Comparison of ENCODE assay signal across 8 cellular contexts in the genomic region with DNA sequence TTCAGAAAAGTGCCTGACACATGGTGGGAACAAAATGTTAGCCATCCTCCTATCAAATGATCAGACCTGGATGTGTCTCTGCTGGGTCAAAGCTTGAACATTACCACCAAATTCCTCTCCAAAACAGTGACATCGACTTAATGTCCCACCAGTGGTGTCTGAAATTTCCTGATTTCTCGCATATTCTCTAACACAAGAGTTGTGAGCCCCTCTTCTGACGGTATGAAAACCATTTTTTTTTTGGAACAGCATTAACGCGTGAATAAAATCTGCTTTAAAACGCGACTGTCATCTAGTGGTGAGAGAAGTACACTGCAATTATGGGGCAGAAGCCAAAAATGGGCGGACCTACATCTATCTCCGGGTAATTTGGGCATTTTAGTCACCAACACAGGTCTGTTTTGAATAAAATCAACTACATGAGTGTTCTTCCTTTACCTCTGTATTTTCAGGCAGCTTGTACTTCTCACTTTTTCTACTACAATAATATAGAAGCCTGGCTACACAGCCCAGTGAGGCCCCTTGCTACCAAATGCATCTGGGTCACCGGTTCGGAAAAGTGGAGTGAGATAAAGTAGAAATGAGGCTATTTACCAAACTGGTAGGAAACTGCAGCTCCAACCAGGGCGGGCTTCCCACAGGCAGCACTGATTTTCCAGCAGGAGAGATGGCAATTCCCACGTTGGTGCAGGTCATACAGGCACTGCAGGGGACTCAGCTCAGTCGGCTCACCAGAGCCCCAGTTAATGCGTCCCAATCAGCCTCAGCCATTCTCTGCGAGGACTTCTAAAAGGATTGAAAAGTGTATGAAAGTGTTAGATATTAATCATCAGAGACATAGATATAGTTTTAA. TPM values are rescaled to one million over a fixed set of nuclear protein-coding genes. Genes with fewer than 3 reads are reported as not detected.
DNase-seq lines count a peak whose midpoint lies in the region; ATAC-seq and TF ChIP-seq lines count a peak whose summit lies in the region.

No MANE protein-coding gene starts in this region.

- H3K4me1 Mint-ChIP-seq in activated T-cell treated with anti-CD3 and anti-CD28 coated beads, Interleukin-2, amount 50 U/mL, for 4 hours (ENCODE audit: low read depth): peaks cover 24% of the 10 kb centered on the region
- H3K4me1 Mint-ChIP-seq in osteocyte (ENCODE audit: unreplicated experiment): peaks cover 25% of the 10 kb centered on the region

- H3K4me3 Mint-ChIP-seq in activated T-cell treated with anti-CD3 and anti-CD28 coated beads, Interleukin-2, amount 50 U/mL, for 4 hours: no peak overlapping the region
- H3K4me3 Mint-ChIP-seq in osteocyte (ENCODE audit: unreplicated experiment): no peak overlapping the region

- no peaks in the 10 kb centered on the region for H3K27me3 Mint-ChIP-seq in activated T-cell treated with anti-CD3 and anti-CD28 coated beads, Interleukin-2, amount 50 U/mL, for 4 hours (ENCODE audit: low read depth)
- H3K27me3 Mint-ChIP-seq in osteocyte (ENCODE audit: unreplicated experiment): no peaks in the 10 kb centered on the region

- H3K27ac Mint-ChIP-seq in osteocyte (ENCODE audit: unreplicated experiment): no peak overlapping the region

- no peaks in the 10 kb centered on the region for H3K9me3 Mint-ChIP-seq in activated T-cell treated with anti-CD3 and anti-CD28 coated beads, Interleukin-2, amount 50 U/mL, for 4 hours
- H3K9me3 Mint-ChIP-seq in osteocyte (ENCODE audit: unreplicated experiment): no peaks in the 10 kb centered on the region

- ATAC-seq in HG02852 (IDR thresholded peaks at IDR 0.05; ENCODE audit: unreplicated experiment) (peak; percentile 37), HG02678 (IDR thresholded peaks at IDR 0.05; ENCODE audit: unreplicated experiment) (no peak)
- ATAC-seq in activated T-cell treated with anti-CD3 and anti-CD28 coated beads, Interleukin-2, amount 50 U/mL, for 4 hours: peak; percentile 57 to 74

- H3K36me3 Mint-ChIP-seq in activated T-cell treated with anti-CD3 and anti-CD28 coated beads, Interleukin-2, amount 50 U/mL, for 4 hours (ENCODE audit: insufficient read depth): no peaks in the 10 kb centered on the region
- H3K36me3 Mint-ChIP-seq in osteocyte (ENCODE audit: unreplicated experiment): peaks cover 2% of the 10 kb centered on the region

- DNase-seq in EL: peak; percentile 67
- peak; percentile 22 for DNase-seq in NCI-H526 treated with DMSO at 0.1 percent for 48 hours (lab: John Stamatoyannopoulos, UW)
- peak; percentile 10 for DNase-seq in activated T-cell treated with anti-CD3 and anti-CD28 coated beads, Interleukin-2, amount 50 U/mL, for 4 hours
- DNase-seq in foreskin fibroblast: peak; percentile 56 to 87
- no peak for DNase-seq in osteocyte (ENCODE audit: extremely low spot score, unreplicated experiment)
- DNase-seq in DMS79 treated with DMSO at 0.1 percent for 48 hours (lab: John Stamatoyannopoulos, UW): no peak

- TF ChIP-seq CTCF in foreskin fibroblast (IDR thresholded peaks at IDR 0.05; ENCODE audit: low read depth, low read length) (peak; percentile 95), osteocyte (IDR thresholded peaks at IDR 0.05) (peak; percentile 91)

- H3K4me3 ChIP-seq in foreskin fibroblast (ENCODE audit: low read depth in 1 of 2, low read length in 2 of 2): peak overlapping the region in 1 of 2 donors; percentile 19

RNA-seq across cellular contexts. Expression of gene MGME1, which starts 27.4 kb away (rescaled TPM):
- 10 to 100 TPM; 14.4 to 16.6 (median 16.2) TPM for total RNA-seq in activated T-cell treated with anti-CD3 and anti-CD28 coated beads, Interleukin-2, amount 50 U/mL, for 4 hours
- 38.5 and 40.5 TPM in 2 replicates for total RNA-seq in osteocyte

RNA-seq across cellular contexts. Expression of gene SNX5, which starts 27.6 kb away (rescaled TPM):
- 100 to 1,000 TPM; 148 to 177 (median 168) TPM for total RNA-seq in activated T-cell treated with anti-CD3 and anti-CD28 coated beads, Interleukin-2, amount 50 U/mL, for 4 hours
- 140 and 147 TPM in 2 replicates for total RNA-seq in osteocyte

Comparison
In these comparisons a context has a peak if more than half of its experiments do, and no peak if none do; other contexts are left out.
1. DNase-seq: peak in EL (single experiment), NCI-H526 treated with DMSO at 0.1 percent for 48 hours (single experiment), activated T-cell treated with anti-CD3 and anti-CD28 coated beads, Interleukin-2, amount 50 U/mL, for 4 hours (single experiment) and foreskin fibroblast (2 of 2); none in osteocyte (single experiment) and DMS79 treated with DMSO at 0.1 percent for 48 hours (single experiment).